ENCODE assay signal across 1 cellular context in genomic region chr19:12956446-12957388, GRCh38.
TF ChIP-seq lines count a peak whose summit lies in the region.

Gene GADD45GIP1, minus strand, starts transcription at chr19:12957223. Its CDS starts 11 bp downstream, at chr19:12957212.

TF ChIP-seq in K562, 482 proteins besides CTCF, POLR2A, EP300 and RAD21 (continued from another document and continues in another):
- no peak for TF ChIP-seq MGA (IDR thresholded peaks at IDR 0.05)
- TF ChIP-seq ZFX (CRISPR knock-in tag; IDR thresholded peaks at IDR 0.05) = peak; percentile 89
- no peak for TF ChIP-seq CEBPG (CRISPR knock-in tag; IDR thresholded peaks at IDR 0.05)
- TF ChIP-seq CEBPG (tag; conservative IDR thresholded peaks at IDR 0.05 in 1 of 2, IDR thresholded peaks at IDR 0.05 in 1 of 2) = no peak
- no peak for TF ChIP-seq ZNF444 (CRISPR knock-in tag; IDR thresholded peaks at IDR 0.05)
- TF ChIP-seq PYGO2 (tag; IDR thresholded peaks at IDR 0.05) = no peak
- TF ChIP-seq TCF7L2 (IDR thresholded peaks at IDR 0.05; ENCODE audit: low read depth, low read length) = no peak
- TF ChIP-seq FOSL1 (tag; conservative IDR thresholded peaks at IDR 0.05) = no peak
- TF ChIP-seq HDAC1 (IDR thresholded peaks at IDR 0.05) = peak; percentile 23 to 83; a peak in 3 of 4 replicates
- TF ChIP-seq KAT7 (CRISPR knock-in tag; IDR thresholded peaks at IDR 0.05; ENCODE audit: borderline replicate concordance) = peak; percentile 87
- TF ChIP-seq IRF1 (CRISPR knock-in tag; IDR thresholded peaks at IDR 0.05; ENCODE audit: borderline replicate concordance) = no peak
- TF ChIP-seq ZNF277 (CRISPR knock-in tag; IDR thresholded peaks at IDR 0.05; ENCODE audit: borderline replicate concordance) = no peak
- no peak for TF ChIP-seq TAF7 (tag; IDR thresholded peaks at IDR 0.05)
- no peak for TF ChIP-seq USF2 (CRISPR knock-in tag; IDR thresholded peaks at IDR 0.05)
- TF ChIP-seq PTBP1 (IDR thresholded peaks at IDR 0.05; ENCODE audit: low read depth, low read length) = no peak
- TF ChIP-seq KLF10 (CRISPR knock-in tag; IDR thresholded peaks at IDR 0.05) = no peak
- 0 out of 2 replicates have a peak, but pooled peaks have one; percentile 60 for TF ChIP-seq ZNF431 (CRISPR knock-in tag; IDR thresholded peaks at IDR 0.05)
- no peak; the same call in 1 of the 2 replicates for TF ChIP-seq FOXP4 (CRISPR knock-in tag; IDR thresholded peaks at IDR 0.05; ENCODE audit: borderline replicate concordance)
- no peak for TF ChIP-seq ZBTB34 (CRISPR knock-in tag; IDR thresholded peaks at IDR 0.05)
- no peak for TF ChIP-seq ZNF395 (CRISPR knock-in tag; IDR thresholded peaks at IDR 0.05)
- TF ChIP-seq ZBTB49 (CRISPR knock-in tag; IDR thresholded peaks at IDR 0.05; ENCODE audit: borderline replicate concordance) = no peak
- peak; percentile 65; the same call in 1 of the 2 replicates for TF ChIP-seq GABPB1 (CRISPR knock-in tag; IDR thresholded peaks at IDR 0.05)
- TF ChIP-seq OTX1 (CRISPR knock-in tag; IDR thresholded peaks at IDR 0.05) = no peak
- no peak for TF ChIP-seq TFAM (CRISPR knock-in tag; conservative IDR thresholded peaks at IDR 0.05)
- no peak for TF ChIP-seq ZNF644 (tag; IDR thresholded peaks at IDR 0.05; ENCODE audit: low read depth)
- TF ChIP-seq ZNF316 (IDR thresholded peaks at IDR 0.05) = peak; percentile 62
- no peak for TF ChIP-seq PKNOX1 (IDR thresholded peaks at IDR 0.05)
- TF ChIP-seq MECOM (CRISPR knock-in tag; IDR thresholded peaks at IDR 0.05) = no peak
- TF ChIP-seq IFI16 (CRISPR knock-in tag; IDR thresholded peaks at IDR 0.05) = no peak
- TF ChIP-seq HMBOX1 (IDR thresholded peaks at IDR 0.05) = no peak
